1 cellular context compared by ENCODE assay signal in the genomic region with DNA sequence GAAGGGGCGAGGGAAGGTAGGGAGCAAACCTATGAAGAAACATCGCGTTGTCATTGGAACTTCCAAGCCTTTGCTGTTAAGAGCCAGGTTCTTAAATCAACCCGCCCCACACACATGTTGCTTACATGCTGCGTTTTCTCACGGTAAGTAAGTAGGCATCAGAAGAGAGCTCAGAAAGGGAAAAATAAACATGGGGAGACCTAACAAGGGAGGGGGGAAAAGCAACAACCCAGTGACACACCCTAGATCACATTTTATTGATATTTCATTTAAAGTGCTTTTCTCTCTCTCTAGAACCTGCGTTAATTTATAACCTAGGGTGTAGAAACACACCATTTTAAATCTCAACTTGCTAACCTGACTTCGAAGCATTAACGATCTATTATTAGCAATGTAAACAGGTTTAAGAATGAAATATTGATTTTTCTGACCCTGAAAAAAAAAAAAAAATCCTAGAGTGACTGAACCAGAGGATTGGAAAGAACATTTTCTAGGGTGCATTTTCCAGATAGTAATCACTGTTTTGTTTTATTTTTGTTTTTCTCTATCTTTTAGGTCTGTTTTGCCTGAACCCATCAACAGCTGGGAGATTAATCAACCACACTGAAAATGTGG.
TF ChIP-seq lines count a peak whose summit lies in the region.

No MANE protein-coding gene starts in this region.

TF ChIP-seq in endothelial cell of umbilical vein, 7 proteins besides CTCF, POLR2A, EP300 and RAD21:
- no peak for TF ChIP-seq EZH2 (IDR thresholded peaks at IDR 0.05; ENCODE audit: borderline replicate concordance, low read depth, low read length, severe bottlenecking)
- no peak for TF ChIP-seq MAX (IDR thresholded peaks at IDR 0.05; ENCODE audit: insufficient read depth, insufficient read length)
- TF ChIP-seq MYC (IDR thresholded peaks at IDR 0.05; ENCODE audit: low read depth, low read length) = no peak
- no peak for TF ChIP-seq POLR2AphosphoS5 (IDR thresholded peaks at IDR 0.05; ENCODE audit: insufficient read depth, low read depth, low read length)
- no peak for TF ChIP-seq GATA2 (IDR thresholded peaks at IDR 0.05; ENCODE audit: insufficient read depth, insufficient read length, low read depth, low read length)
- no peak for TF ChIP-seq JUN (IDR thresholded peaks at IDR 0.05; ENCODE audit: borderline replicate concordance, insufficient read depth, insufficient read length, low read depth)
- no peak for TF ChIP-seq FOS (IDR thresholded peaks at IDR 0.05; ENCODE audit: borderline replicate concordance, insufficient read depth, low read length)
TF ChIP-seq in endothelial cell of umbilical vein: peak in this region for 0.
